Comparison of ENCODE assay signal across 19 cellular contexts in the genomic region with DNA sequence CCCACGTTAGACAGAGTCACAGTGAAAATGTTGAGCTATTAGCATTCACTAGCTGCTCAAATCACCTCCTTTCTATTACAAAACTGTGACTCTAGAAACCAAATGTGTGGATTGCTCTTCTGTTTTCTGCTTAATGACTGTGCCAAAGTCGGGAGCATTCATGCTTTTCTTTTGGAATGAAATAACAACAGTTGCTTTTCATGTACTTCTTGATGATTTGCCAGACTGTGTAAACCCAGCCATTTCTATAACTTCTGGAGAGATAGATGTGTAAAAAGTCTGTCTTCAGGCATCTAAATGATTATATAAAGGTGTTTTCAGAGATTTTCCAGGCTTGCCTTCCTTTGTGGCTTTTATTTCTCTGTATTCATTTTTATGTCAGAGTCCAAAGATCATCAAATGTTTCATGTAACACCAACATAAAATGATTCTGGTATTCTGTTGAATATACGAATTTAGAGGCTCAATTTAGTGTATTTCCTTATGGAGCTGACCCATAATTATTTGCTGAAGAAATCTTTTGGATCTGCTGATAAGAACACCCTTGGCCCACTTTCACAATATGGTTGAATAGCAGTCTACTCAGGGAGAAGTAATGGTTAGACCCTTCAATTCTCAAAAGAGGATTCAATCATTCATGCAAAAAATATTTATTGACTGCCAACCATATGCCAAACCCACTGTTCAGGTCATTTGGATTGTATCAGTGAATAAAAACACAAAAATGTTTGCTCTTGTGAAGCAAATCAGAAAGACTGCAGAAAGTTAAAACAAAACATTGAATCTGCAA.
DNase-seq lines count a peak whose midpoint lies in the region; ATAC-seq and TF ChIP-seq lines count a peak whose summit lies in the region.
"Had no signal": no experiment of that assay in that cellular context is flagged by ENCODE, and none has a peak within 500 bp of the region (broad histone marks: within the 10 kb centered on the region; RNA-seq: fewer than 3 reads in every experiment).

No MANE protein-coding gene starts in this region.

- 3% methylated on average over 3 of the region's 3 CpGs for WGBS in SK-N-SH (ENCODE audit: low lambda C conversion rate)

- TF ChIP-seq CTCF in SK-N-SH (IDR thresholded peaks at IDR 0.05), result no peak
- no peak for TF ChIP-seq CTCF in OCI-LY7 (conservative IDR thresholded peaks at IDR 0.05; ENCODE audit: low read length)

- H2AFZ ChIP-seq in SK-N-SH (ENCODE audit: low read depth) (peak overlapping the region; percentile 46; the same call in 1 of the 2 replicates), OCI-LY7 (ENCODE audit: low read length) (0 out of 2 replicates have a peak overlapping the region, but pooled peaks have one; percentile 56)

- H3K4me2 ChIP-seq in SK-N-SH (no peak overlapping the region), OCI-LY7 (ENCODE audit: low read length) (no peak overlapping the region)

- CTCF ChIA-PET in SK-N-SH (lab: Yijun Ruan, JAX), result no interaction called here
- CTCF ChIA-PET in OCI-LY7 (lab: Charles Lee; ENCODE audit: unreplicated experiment), result no interaction called here

- H3K4me1 ChIP-seq in SK-N-SH (ENCODE audit: control insufficient read depth in 1 of 2, insufficient read depth in 2 of 2, low read depth in 1 of 2, low read length in 1 of 2) (no peaks in the 10 kb centered on the region), OCI-LY7 (ENCODE audit: insufficient read depth, low read length, poor library complexity, severe bottlenecking) (no peaks in the 10 kb centered on the region)

- BruUV-seq in OCI-LY7 (replicated peaks; lab: Mats Ljungman, UMichigan), result no TSS peak

- POLR2A ChIA-PET in SK-N-SH (lab: Yijun Ruan, JAX) (no interaction called here), OCI-LY7 (lab: Charles Lee) (interaction anchor here (0.5 to 1.0 kb wide), 2 partner anchors 17 to 90 kb away, joined by 3 to 4 read pairs; no protein-coding TSS in a partner anchor)

- H3K27ac ChIP-seq in SK-N-SH (ENCODE audit: low read depth in 2 of 2, low read length in 1 of 2) (no peak overlapping the region), OCI-LY7 (ENCODE audit: low read depth, low read length, poor library complexity, severe bottlenecking) (no peak overlapping the region)

- DNase-seq in SK-N-SH (no peak), OCI-LY7 (ENCODE audit: low spot score) (no peak), globus pallidus (ENCODE audit: low spot score) (peak; percentile 1), superior temporal gyrus (ENCODE audit: extremely low spot score) (peak; percentile 26), GM03348 (ENCODE audit: low spot score) (no peak), SHP77 (lab: John Stamatoyannopoulos, UW) (no peak)
- DNase-seq: 8988T; Calu3; CD4-positive, alpha-beta memory T cell; DND-41; GDM1; H9; MV-4-11; NCI-H1417; NCI-H2029 treated with DMSO at 0.1 percent for 48 hours; NCI-H524 treated with DMSO at 0.1 percent for 48 hours; SIG-M5 had no signal

- H3F3A ChIP-seq in SK-N-SH (replicated peaks; ENCODE audit: insufficient read depth), result no peaks in the 10 kb centered on the region

- H3K9me3 ChIP-seq in SK-N-SH (no peaks in the 10 kb centered on the region), OCI-LY7 (ENCODE audit: low read length) (0 out of 2 replicates have a peak, but pooled peaks cover 4% of the 10 kb centered on the region)

- H3K79me2 ChIP-seq in SK-N-SH (ENCODE audit: insufficient read depth), result no peaks in the 10 kb centered on the region
- H3K79me2 ChIP-seq in OCI-LY7 (ENCODE audit: insufficient read depth, low read depth, low read length), result no peaks in the 10 kb centered on the region

- no peak overlapping the region for H3K9ac ChIP-seq in SK-N-SH

- intact Hi-C loops in OCI-LY7 (cut with micrococcal nuclease; ENCODE audit: unreplicated experiment), result no loop called here

- TF ChIP-seq RAD21 in SK-N-SH (IDR thresholded peaks at IDR 0.05; ENCODE audit: low read length), result no peak

- H3K9me2 ChIP-seq in SK-N-SH, result no peaks in the 10 kb centered on the region
- H3K9me2 ChIP-seq in OCI-LY7 (ENCODE audit: insufficient read depth, low read length), result no peaks in the 10 kb centered on the region

- no peak overlapping the region for H3K4me3 ChIP-seq in SK-N-SH (ENCODE audit: low read depth in 2 of 2, low read length in 1 of 2)
- H3K4me3 ChIP-seq in OCI-LY7 (ENCODE audit: low read depth, low read length, poor library complexity, severe bottlenecking), result no peak overlapping the region

- H3K36me3 ChIP-seq in SK-N-SH (replicated peaks in 1 of 2; ENCODE audit: control insufficient read depth in 1 of 2, insufficient read depth in 2 of 2, low read length in 1 of 2) (no peaks in the 10 kb centered on the region), OCI-LY7 (ENCODE audit: insufficient read depth, low read length) (no peaks in the 10 kb centered on the region)

- H3K27me3 ChIP-seq in SK-N-SH (ENCODE audit: insufficient read depth), result no peaks in the 10 kb centered on the region

- no peaks in the 10 kb centered on the region for H4K20me1 ChIP-seq in SK-N-SH (ENCODE audit: insufficient read depth)
- no peaks in the 10 kb centered on the region for H4K20me1 ChIP-seq in OCI-LY7 (ENCODE audit: insufficient read depth, low read length)

- TF ChIP-seq EP300 in SK-N-SH (IDR thresholded peaks at IDR 0.05; ENCODE audit: borderline replicate concordance in 1 of 2, low read depth in 1 of 2, low read length in 1 of 2), result no peak

- no peak for ATAC-seq in SK-N-SH treated with all-trans-retinoic acid at 6 μM for 48 hours
- ATAC-seq in HG02981 (IDR thresholded peaks at IDR 0.05; ENCODE audit: unreplicated experiment), result no peak

TF ChIP-seq in SK-N-SH, 30 proteins besides CTCF, POLR2A, EP300 and RAD21:
- TF ChIP-seq TEAD4 (IDR thresholded peaks at IDR 0.05; ENCODE audit: borderline replicate concordance, insufficient read depth), result no peak

TF ChIP-seq in SK-N-SH treated with all-trans-retinoic acid at 6 μM for 48 hours, 23 proteins besides CTCF, POLR2A, EP300 and RAD21:
- TF ChIP-seq, protein P1, sequence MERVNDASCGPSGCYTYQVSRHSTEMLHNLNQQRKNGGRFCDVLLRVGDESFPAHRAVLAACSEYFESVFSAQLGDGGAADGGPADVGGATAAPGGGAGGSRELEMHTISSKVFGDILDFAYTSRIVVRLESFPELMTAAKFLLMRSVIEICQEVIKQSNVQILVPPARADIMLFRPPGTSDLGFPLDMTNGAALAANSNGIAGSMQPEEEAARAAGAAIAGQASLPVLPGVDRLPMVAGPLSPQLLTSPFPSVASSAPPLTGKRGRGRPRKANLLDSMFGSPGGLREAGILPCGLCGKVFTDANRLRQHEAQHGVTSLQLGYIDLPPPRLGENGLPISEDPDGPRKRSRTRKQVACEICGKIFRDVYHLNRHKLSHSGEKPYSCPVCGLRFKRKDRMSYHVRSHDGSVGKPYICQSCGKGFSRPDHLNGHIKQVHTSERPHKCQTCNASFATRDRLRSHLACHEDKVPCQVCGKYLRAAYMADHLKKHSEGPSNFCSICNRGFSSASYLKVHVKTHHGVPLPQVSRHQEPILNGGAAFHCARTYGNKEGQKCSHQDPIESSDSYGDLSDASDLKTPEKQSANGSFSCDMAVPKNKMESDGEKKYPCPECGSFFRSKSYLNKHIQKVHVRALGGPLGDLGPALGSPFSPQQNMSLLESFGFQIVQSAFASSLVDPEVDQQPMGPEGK (CRISPR knock-in tag; IDR thresholded peaks at IDR 0.05; ENCODE audit: borderline replicate concordance), result no peak
- TF ChIP-seq RARB (CRISPR knock-in tag; IDR thresholded peaks at IDR 0.05) (no peak), CSDC2 (CRISPR knock-in tag; IDR thresholded peaks at IDR 0.05) (no peak), BACH2 (CRISPR knock-in tag; IDR thresholded peaks at IDR 0.05; ENCODE audit: borderline replicate concordance) (no peak), TOX (CRISPR knock-in tag; IDR thresholded peaks at IDR 0.05; ENCODE audit: borderline replicate concordance) (no peak), ZC3H10 (CRISPR knock-in tag; IDR thresholded peaks at IDR 0.05) (no peak), ZFP3 (CRISPR knock-in tag; IDR thresholded peaks at IDR 0.05) (no peak), ISL1 (CRISPR knock-in tag; IDR thresholded peaks at IDR 0.05) (no peak), ZNF8 (CRISPR knock-in tag; IDR thresholded peaks at IDR 0.05) (no peak), ZNF70 (CRISPR knock-in tag; IDR thresholded peaks at IDR 0.05) (no peak), ESRRG (CRISPR knock-in tag; IDR thresholded peaks at IDR 0.05) (no peak), GLIS3 (CRISPR knock-in tag; IDR thresholded peaks at IDR 0.05) (no peak), SNAI2 (CRISPR knock-in tag; IDR thresholded peaks at IDR 0.05) (no peak), TCF4 (CRISPR knock-in tag; IDR thresholded peaks at IDR 0.05; ENCODE audit: borderline replicate concordance) (no peak), ZFP30 (CRISPR knock-in tag; IDR thresholded peaks at IDR 0.05) (no peak), CREB5 (CRISPR knock-in tag; IDR thresholded peaks at IDR 0.05; ENCODE audit: low read depth) (no peak), ARNTL (CRISPR knock-in tag; IDR thresholded peaks at IDR 0.05; ENCODE audit: borderline replicate concordance, low read depth) (no peak)
TF ChIP-seq in SK-N-SH treated with all-trans-retinoic acid at 6 μM for 48 hours: peak in this region for 0.

Comparison
In these comparisons a context has a peak if more than half of its experiments do, and no peak if none do; other contexts are left out.
1. DNase-seq: peak in globus pallidus (single experiment) and superior temporal gyrus (single experiment); none in SK-N-SH (single experiment), OCI-LY7 (single experiment), GM03348 (single experiment) and SHP77 (0 of 2).